ENCODE assay signal across 26 cellular contexts in the genomic region with DNA sequence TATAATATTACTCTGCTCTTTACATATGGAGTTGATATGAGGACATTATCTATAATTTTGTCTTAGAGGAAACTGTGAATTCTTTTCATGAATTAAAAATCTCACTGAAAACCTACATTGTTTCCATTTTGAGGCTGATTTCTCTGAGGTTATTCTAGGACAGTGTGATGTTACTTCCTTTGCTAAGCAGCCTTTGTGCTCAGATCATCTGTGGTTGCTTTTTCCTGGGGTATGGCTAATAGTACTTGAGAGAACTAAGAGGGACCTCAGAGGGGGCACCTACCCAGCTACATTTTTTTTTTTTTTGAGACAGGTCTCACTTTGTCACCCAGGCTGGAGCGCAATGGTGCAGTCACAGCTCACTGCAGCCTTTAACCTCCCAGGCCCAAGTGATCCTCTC. TPM values are rescaled to one million over a fixed set of nuclear protein-coding genes. Genes with fewer than 3 reads are reported as not detected.
"Had no signal": no experiment of that assay in that cellular context is flagged by ENCODE, and none has a peak within 500 bp of the region (broad histone marks: within the 10 kb centered on the region; RNA-seq: fewer than 3 reads in every experiment).

No MANE protein-coding gene starts in this region.

- H3K27me3 ChIP-seq: gastrocnemius medialis, left lung, neural progenitor cell, stomach, suprapubic skin, tibial nerve had no signal

- H3K4me1 ChIP-seq: gastrocnemius medialis, left lung, neural progenitor cell, stomach, suprapubic skin, tibial nerve had no signal

- H3K27ac ChIP-seq: gastrocnemius medialis, left lung, neural progenitor cell, stomach, suprapubic skin, tibial nerve had no signal

- H3K27me3 Mint-ChIP-seq: activated naive CD4-positive, alpha-beta T cell treated with anti-CD3 and anti-CD28 coated beads, Interleukin-2, amount 10 ng/mL, durations not matched to agents 7 days and 5 days; brain; dendritic cell treated with granulocyte-macrophage colony-stimulating factor and Interleukin-4, amounts not matched to agents 40 ng/mL and 50 ng/mL, for 4 days; naive thymus-derived CD8-positive, alpha-beta T cell; stimulated activated memory B cell treated with anti-CD40 and anti-IgM and Interleukin-4, amounts not matched to agents 10 μg/mL and 1 μg/mL and 100 μg/mL, for 72 hours had no signal

- H3K9me3 Mint-ChIP-seq: activated naive CD4-positive, alpha-beta T cell treated with anti-CD3 and anti-CD28 coated beads, Interleukin-2, amount 10 ng/mL, durations not matched to agents 7 days and 5 days; activated T-cell treated with anti-CD3 and anti-CD28 coated beads, Interleukin-2, amount 50 U/mL, for 72 hours; brain; dendritic cell treated with granulocyte-macrophage colony-stimulating factor and Interleukin-4, amounts not matched to agents 40 ng/mL and 50 ng/mL, for 4 days; mesothelial cell of epicardium; naive thymus-derived CD8-positive, alpha-beta T cell; neural progenitor cell; stimulated activated memory B cell treated with anti-CD40 and anti-IgM and Interleukin-4, amounts not matched to agents 10 μg/mL and 1 μg/mL and 100 μg/mL, for 72 hours; T-helper 2 cell treated with Interferon-gamma antibody and Interleukin-4, amounts not matched to agents 5 μg/mL and 100 μg/mL, for 36 hours had no signal

- H3K9ac ChIP-seq: neural progenitor cell had no signal

- H3K4me2 ChIP-seq: neural progenitor cell, smooth muscle cell had no signal

- H3K4me3 Mint-ChIP-seq: activated naive CD4-positive, alpha-beta T cell treated with anti-CD3 and anti-CD28 coated beads, Interleukin-2, amount 10 ng/mL, durations not matched to agents 7 days and 5 days; activated T-cell treated with anti-CD3 and anti-CD28 coated beads, Interleukin-2, amount 50 U/mL, for 72 hours; brain; dendritic cell treated with granulocyte-macrophage colony-stimulating factor and Interleukin-4, amounts not matched to agents 40 ng/mL and 50 ng/mL, for 4 days; mesothelial cell of epicardium; neural progenitor cell; stimulated activated memory B cell treated with anti-CD40 and anti-IgM and Interleukin-4, amounts not matched to agents 10 μg/mL and 1 μg/mL and 100 μg/mL, for 72 hours; T-helper 2 cell treated with Interferon-gamma antibody and Interleukin-4, amounts not matched to agents 5 μg/mL and 100 μg/mL, for 36 hours had no signal

- H3K4me3 ChIP-seq: gastrocnemius medialis, left lung, lung, neural progenitor cell, smooth muscle cell, stomach, suprapubic skin, tibial nerve had no signal

- H3K9me3 ChIP-seq: gastrocnemius medialis, left lung, stomach, suprapubic skin, tibial nerve had no signal

- H3K4me1 Mint-ChIP-seq: activated naive CD4-positive, alpha-beta T cell treated with anti-CD3 and anti-CD28 coated beads, Interleukin-2, amount 10 ng/mL, durations not matched to agents 7 days and 5 days; brain; mesothelial cell of epicardium; stimulated activated memory B cell treated with anti-CD40 and anti-IgM and Interleukin-4, amounts not matched to agents 10 μg/mL and 1 μg/mL and 100 μg/mL, for 72 hours had no signal

- DNase-seq: activated CD4-positive, alpha-beta T cell treated with anti-CD3 and anti-CD28 coated beads for 1 hour; activated CD4-positive, alpha-beta T cell treated with anti-CD3 and anti-CD28 coated beads, Interleukin-2, amount 50 U/mL, for 1 hour; activated effector memory CD4-positive, alpha-beta T cell treated with Interleukin-2 at 50 U/mL for 16 hours; activated naive CD4-positive, alpha-beta T cell treated with anti-CD3 and anti-CD28 coated beads, Interleukin-2, amount 10 ng/mL, durations not matched to agents 7 days and 5 days; activated T-cell treated with anti-CD3 and anti-CD28 coated beads, Interleukin-2, amount 50 U/mL, for 72 hours; anterior cingulate cortex; effector CD8-positive, alpha-beta T cell; gastrocnemius medialis; kidney glomerular epithelial cell; left lung; stimulated activated CD4-positive, alpha-beta T cell treated with anti-CD3 and anti-CD28 coated beads, Interleukin-15, amount 100 ng/mL, for 24 hours; stomach had no signal

- H3K36me3 ChIP-seq: neural progenitor cell had no signal

- ATAC-seq: activated T-cell treated with anti-CD3 and anti-CD28 coated beads, Interleukin-2, amount 50 U/mL, for 72 hours; gastrocnemius medialis; left lung; stimulated activated memory B cell treated with anti-CD40 and anti-IgM and Interleukin-4, amounts not matched to agents 10 μg/mL and 1 μg/mL and 100 μg/mL, for 72 hours had no signal

- H3K27ac Mint-ChIP-seq: activated naive CD4-positive, alpha-beta T cell treated with anti-CD3 and anti-CD28 coated beads, Interleukin-2, amount 10 ng/mL, durations not matched to agents 7 days and 5 days; activated T-cell treated with anti-CD3 and anti-CD28 coated beads, Interleukin-2, amount 50 U/mL, for 72 hours; dendritic cell treated with granulocyte-macrophage colony-stimulating factor and Interleukin-4, amounts not matched to agents 40 ng/mL and 50 ng/mL, for 4 days; mesothelial cell of epicardium; neural progenitor cell; stimulated activated memory B cell treated with anti-CD40 and anti-IgM and Interleukin-4, amounts not matched to agents 10 μg/mL and 1 μg/mL and 100 μg/mL, for 72 hours; T-helper 2 cell treated with Interferon-gamma antibody and Interleukin-4, amounts not matched to agents 5 μg/mL and 100 μg/mL, for 36 hours had no signal

- H2AFZ ChIP-seq: neural progenitor cell had no signal

RNA-seq across cellular contexts. Expression of a gene that starts 8.7 kb away (rescaled TPM):
- total RNA-seq: activated CD8-positive, alpha-beta memory T cell treated with anti-CD3 and anti-CD28 coated beads for 36 hours; activated T-cell treated with anti-CD3 and anti-CD28 coated beads, Interleukin-2, amount 50 U/mL, for 72 hours; cardiac septum; left lung; naive thymus-derived CD8-positive, alpha-beta T cell; renal cortical epithelial cell; suprapubic skin had no signal
